15 cellular contexts compared by ENCODE assay signal in genomic region chr3:146540236-146540635, GRCh38. TPM values are rescaled to one million over a fixed set of nuclear protein-coding genes. Genes with fewer than 3 reads are reported as not detected.
DNase-seq lines count a peak whose midpoint lies in the region; ATAC-seq and TF ChIP-seq lines count a peak whose summit lies in the region.
"Had no signal": no experiment of that assay in that cellular context is flagged by ENCODE, and none has a peak within 500 bp of the region (broad histone marks: within the 10 kb centered on the region; RNA-seq: fewer than 3 reads in every experiment).

No MANE protein-coding gene starts in this region.

- H3K79me2 ChIP-seq in PC-3 (ENCODE audit: low read length): peaks cover 73% of the 10 kb centered on the region

- POLR2A ChIA-PET in PC-3 (lab: Charles Lee; ENCODE audit: unreplicated experiment): interaction anchor here (1.0 kb wide), 1 partner anchor 71 kb away, joined by 13 read pairs; the partner anchor contains the start of gene PLSCR2

- H3K27ac ChIP-seq in PC-3 (ENCODE audit: low read length): no peak overlapping the region
- H3K27ac ChIP-seq: 22Rv1, epithelial cell of prostate, HL-60 had no signal

- H3K9ac ChIP-seq in PC-3 (ENCODE audit: low read length): no peak overlapping the region

- CTCF ChIA-PET in PC-3 (lab: Charles Lee): no interaction called here

- BruUV-seq in PC-3 (replicated peaks; lab: Mats Ljungman, UMichigan): no TSS peak

- H2AFZ ChIP-seq in PC-3 (ENCODE audit: low read length): no peak overlapping the region

- ATAC-seq in GM18868 (IDR thresholded peaks at IDR 0.05; ENCODE audit: unreplicated experiment) (peak; percentile 30), PC-3 (no peak), T-helper 17 cell (no peak), GM21390 (IDR thresholded peaks at IDR 0.05; ENCODE audit: unreplicated experiment) (no peak)

- H3K9me2 ChIP-seq in PC-3 (replicated peaks; ENCODE audit: low read length): no peaks in the 10 kb centered on the region

- H3K4me1 Mint-ChIP-seq in T-helper 1 cell treated with Interleukin-12 subunit alpha and Interleukin-12 subunit beta and Interleukin-4 antibody, amounts not matched to agents 30 μg/mL and 1 μg/mL, for 36 hours (ENCODE audit: low read depth): peaks cover 53% of the 10 kb centered on the region
- H3K4me1 Mint-ChIP-seq in mesothelial cell of epicardium (peaks cover 43% of the 10 kb centered on the region), T-helper 17 cell (peaks cover 42% of the 10 kb centered on the region)

- H3K4me3 ChIP-seq in PC-3 (ENCODE audit: low read length): no peak overlapping the region
- H3K4me3 ChIP-seq: MG63 had no signal

- peaks cover 40% of the 10 kb centered on the region for H3K36me3 Mint-ChIP-seq in T-helper 1 cell treated with Interleukin-12 subunit alpha and Interleukin-12 subunit beta and Interleukin-4 antibody, amounts not matched to agents 30 μg/mL and 1 μg/mL, for 36 hours (ENCODE audit: low read depth)
- H3K36me3 Mint-ChIP-seq in mesothelial cell of epicardium (peaks cover 14% of the 10 kb centered on the region), T-helper 17 cell (ENCODE audit: low read depth) (no peaks in the 10 kb centered on the region)

- H3K27ac Mint-ChIP-seq in T-helper 1 cell treated with Interleukin-12 subunit alpha and Interleukin-12 subunit beta and Interleukin-4 antibody, amounts not matched to agents 30 μg/mL and 1 μg/mL, for 36 hours: peak overlapping the region; percentile 49
- H3K27ac Mint-ChIP-seq in mesothelial cell of epicardium (peak overlapping the region; percentile 80), T-helper 17 cell (no peak overlapping the region)

- no peaks in the 10 kb centered on the region for H3K36me3 ChIP-seq in PC-3 (ENCODE audit: low read depth, low read length)

- no peaks in the 10 kb centered on the region for H3K27me3 Mint-ChIP-seq in T-helper 1 cell treated with Interleukin-12 subunit alpha and Interleukin-12 subunit beta and Interleukin-4 antibody, amounts not matched to agents 30 μg/mL and 1 μg/mL, for 36 hours (ENCODE audit: low read depth)
- H3K27me3 Mint-ChIP-seq in mesothelial cell of epicardium (ENCODE audit: low read depth) (no peaks in the 10 kb centered on the region), T-helper 17 cell (no peaks in the 10 kb centered on the region)

- H3K27me3 ChIP-seq in PC-3 (ENCODE audit: low read length): no peaks in the 10 kb centered on the region
- H3K27me3 ChIP-seq: MG63 had no signal

- no peaks in the 10 kb centered on the region for H3K9me3 Mint-ChIP-seq in T-helper 1 cell treated with Interleukin-12 subunit alpha and Interleukin-12 subunit beta and Interleukin-4 antibody, amounts not matched to agents 30 μg/mL and 1 μg/mL, for 36 hours
- no peaks in the 10 kb centered on the region for H3K9me3 Mint-ChIP-seq in mesothelial cell of epicardium

- intact Hi-C loops in PC-3 (cut with micrococcal nuclease): loop anchor here (5.0 kb wide), 1 partner anchor 172 kb away; no protein-coding TSS in a partner anchor

- no peaks in the 10 kb centered on the region for H3F3A ChIP-seq in PC-3 (ENCODE audit: low read length, unreplicated experiment)

- DNase-seq in T-helper 1 cell (no peak), PC-3 (no peak), mesothelial cell of epicardium (ENCODE audit: low spot score in 2 of 2, unreplicated experiment in 2 of 2) (no peak), T-helper 17 cell (no peak)
- DNase-seq in stimulated activated CD4-positive, alpha-beta T cell treated with anti-CD3 and anti-CD28 coated beads, Interleukin-4, amount 100 ng/mL, for 1 hour: no peak
- DNase-seq: hypothalamus, mesendoderm, MG63, NCI-H2171 had no signal

- peaks cover 23% of the 10 kb centered on the region for H4K20me1 ChIP-seq in PC-3 (ENCODE audit: low read length)

- no peaks in the 10 kb centered on the region for H3K9me3 ChIP-seq in PC-3 (ENCODE audit: low read length)
- H3K9me3 ChIP-seq in T-helper 17 cell (ENCODE audit: control insufficient read depth, low read length, poor library complexity, severe bottlenecking): no peaks in the 10 kb centered on the region
- H3K9me3 ChIP-seq: MG63 had no signal

- peak overlapping the region; percentile 97 for H3K4me3 Mint-ChIP-seq in T-helper 1 cell treated with Interleukin-12 subunit alpha and Interleukin-12 subunit beta and Interleukin-4 antibody, amounts not matched to agents 30 μg/mL and 1 μg/mL, for 36 hours
- H3K4me3 Mint-ChIP-seq in mesothelial cell of epicardium (no peak overlapping the region), T-helper 17 cell (no peak overlapping the region)

- TF ChIP-seq CTCF in PC-3 (conservative IDR thresholded peaks at IDR 0.05; ENCODE audit: low read depth, low read length): no peak
- TF ChIP-seq CTCF in mesothelial cell of epicardium (IDR thresholded peaks at IDR 0.05; ENCODE audit: unreplicated experiment): no peak

- peaks cover 31% of the 10 kb centered on the region for H3K4me1 ChIP-seq in PC-3 (ENCODE audit: insufficient read depth, low read length)

- H3K4me2 ChIP-seq in PC-3 (ENCODE audit: low read length): peak overlapping the region; percentile 93; the same call in 1 of the 2 replicates

RNA-seq across cellular contexts. Expression of gene PLSCR1, which starts 4.2 kb away (rescaled TPM):
- total RNA-seq in PC-3 (2014; rRNA removed) (31.4 and 48.8 TPM in 2 replicates), mesothelial cell of epicardium (64.1 to 71.0 TPM (median 66.0 TPM) in 3 replicates), T-helper 17 cell (10 to 100 TPM; 14.8 TPM)
